ENCODE assay signal across 17 cellular contexts in the genomic region with DNA sequence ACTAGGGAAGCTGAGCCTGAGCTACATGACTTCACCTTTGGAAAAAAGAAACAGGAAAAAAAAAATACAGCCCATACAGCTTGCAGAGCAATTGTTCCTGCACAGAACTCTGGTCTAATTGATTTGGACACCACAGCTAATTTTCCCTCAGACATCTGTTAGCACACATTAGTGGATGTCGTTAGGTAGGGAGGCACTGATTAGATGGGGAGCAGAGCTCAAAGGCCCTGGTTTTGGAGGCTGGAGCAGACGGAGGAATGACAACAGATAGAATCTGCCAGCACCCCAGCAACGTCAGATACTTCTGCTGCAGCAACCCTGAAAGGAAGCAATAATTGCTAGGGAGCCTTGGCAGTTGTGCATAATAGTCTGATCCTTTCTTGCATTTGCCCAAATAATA.
DNase-seq lines count a peak whose midpoint lies in the region; ATAC-seq, FAIRE-seq and TF ChIP-seq lines count a peak whose summit lies in the region.
"Had no signal": no experiment of that assay in that cellular context is flagged by ENCODE, and none has a peak within 500 bp of the region (broad histone marks: within the 10 kb centered on the region; RNA-seq: fewer than 3 reads in every experiment).

No MANE protein-coding gene starts in this region.

- peaks cover 6% of the 10 kb centered on the region for H3K27me3 Mint-ChIP-seq in nephron progenitor cell (ENCODE audit: low read depth, poor library complexity)
- H3K27me3 Mint-ChIP-seq in T-cell = peaks cover 0 to 4% of the 10 kb centered on the region in 2 donors

- POLR2A ChIA-PET in T-cell (lab: Charles Lee) = no interaction called here

- no peak overlapping the region for H3K4me3 Mint-ChIP-seq in nephron progenitor cell
- no peak overlapping the region for H3K4me3 Mint-ChIP-seq in T-cell

- peak overlapping the region; percentile 73 for H3K27ac Mint-ChIP-seq in nephron progenitor cell
- H3K27ac Mint-ChIP-seq in T-cell = no peak overlapping the region

- H3K4me1 Mint-ChIP-seq in nephron progenitor cell (no peaks in the 10 kb centered on the region), T-cell (no peaks in the 10 kb centered on the region)

- H3K36me3 ChIP-seq in body of pancreas (replicated peaks in 1 of 2; ENCODE audit: insufficient read depth in 1 of 2, low read depth in 2 of 2) = no peaks in the 10 kb centered on the region
- H3K36me3 ChIP-seq in H7 (replicated peaks; ENCODE audit: control insufficient read depth, insufficient read depth, low read length) = no peaks in the 10 kb centered on the region

- no peak for TF ChIP-seq CTCF in body of pancreas (IDR thresholded peaks at IDR 0.05)
- TF ChIP-seq CTCF in nephron progenitor cell (IDR thresholded peaks at IDR 0.05) = no peak

- DNase-seq in DMS 273 (lab: John Stamatoyannopoulos, UW; ENCODE audit: unreplicated experiment) (peak; percentile 86), NCI-H446 (lab: John Stamatoyannopoulos, UW) (peak; percentile 84 to 96), body of pancreas (peak in 1 of 4 donors; percentile 8), nephron progenitor cell (no peak), H7 (no peak), T-cell (no peak), GM12892 (ENCODE audit: insufficient read length) (no peak), NAMALWA (ENCODE audit: low spot score) (no peak)
- DNase-seq: GM23248; KG1; NCI-H1092; NCI-H187 treated with DMSO at 0.1 percent for 48 hours; NK-92 treated with Interleukin-12 subunit alpha and Interleukin-12 subunit beta, amount 100 ng/mL, for 24 hours; SHP77 treated with DMSO at 0.1 percent for 48 hours had no signal

- peak; percentile 9 for ATAC-seq in body of pancreas
- ATAC-seq in T-cell (replicated peaks in 1 of 4) = no peak
- ATAC-seq: A549, HCT116 had no signal

- H3K9me3 Mint-ChIP-seq in nephron progenitor cell (no peaks in the 10 kb centered on the region), T-cell (peaks cover 0 to 3% (median 0%) of the 10 kb centered on the region in 3 donors)

- intact Hi-C loops in body of pancreas (cut with DNase I) = no loop called here

- no peak overlapping the region for H3K4me3 ChIP-seq in body of pancreas
- H3K4me3 ChIP-seq in H7 (ENCODE audit: insufficient read depth, low read depth, low read length) = no peak overlapping the region
- H3K4me3 ChIP-seq: A549, GM23248 had no signal

- H3K27me3 ChIP-seq in body of pancreas (no peaks in the 10 kb centered on the region), H7 (ENCODE audit: control insufficient read depth, insufficient read depth, low read length) (no peaks in the 10 kb centered on the region)

- H3K36me3 Mint-ChIP-seq in nephron progenitor cell (ENCODE audit: low read depth) (no peaks in the 10 kb centered on the region), T-cell (no peaks in the 10 kb centered on the region)

- CTCF ChIA-PET in T-cell (lab: Charles Lee) = no interaction called here

- H3K9me3 ChIP-seq in body of pancreas = no peaks in the 10 kb centered on the region
- H3K9me3 ChIP-seq: A549 had no signal

- TF ChIP-seq POLR2A in body of pancreas (IDR thresholded peaks at IDR 0.05) (no peak), GM12892 (IDR thresholded peaks at IDR 0.05; ENCODE audit: low read depth, low read length) (no peak)

- H3K27ac ChIP-seq in body of pancreas = no peak overlapping the region
- H3K27ac ChIP-seq: A549, C4-2B, GM23248 had no signal

- H3K4me1 ChIP-seq in body of pancreas = no peaks in the 10 kb centered on the region
- H3K4me1 ChIP-seq: A549 had no signal

- no peak for FAIRE-seq in GM12892 (lab: Jason Lieb, UNC)
- FAIRE-seq: A549 had no signal

- WGBS in body of pancreas, 2 donors = 38 to 55% methylated on average over 3 of the region's 3 CpGs

Comparison
In these comparisons a context has a peak if more than half of its experiments do, and no peak if none do; other contexts are left out.
1. DNase-seq: peak in DMS 273 (single experiment) and NCI-H446 (2 of 2); none in nephron progenitor cell (single experiment), H7 (single experiment), T-cell (0 of 34), GM12892 (single experiment) and NAMALWA (single experiment).